Comparison of ENCODE assay signal across 1 cellular context in the genomic region with DNA sequence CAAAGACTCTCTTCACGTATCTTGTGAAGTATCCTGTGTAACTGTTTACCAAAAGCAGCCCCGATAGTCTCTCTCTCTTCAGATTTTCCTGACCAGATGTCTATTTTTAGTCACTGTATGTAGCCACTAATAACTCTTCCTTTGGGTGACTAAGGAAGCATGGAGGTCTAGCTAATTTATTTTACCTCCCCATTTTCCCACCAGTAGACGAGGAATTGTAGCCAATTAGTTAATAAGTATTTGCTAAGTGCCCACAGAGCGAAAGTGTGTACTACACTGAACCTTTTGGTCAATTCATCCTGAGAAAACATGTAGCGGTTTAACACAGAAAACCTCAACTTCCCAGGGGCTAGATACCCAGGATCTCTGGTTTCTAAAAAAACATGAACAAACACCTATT.
A peak's percentile ranks its signal among the peaks of the same experiment; 100 is the strongest.
TF ChIP-seq lines count a peak whose summit lies in the region.

No MANE protein-coding gene starts in this region.

TF ChIP-seq in GM12878, 131 proteins besides CTCF, POLR2A, EP300 and RAD21:
- TF ChIP-seq PAX8 (IDR thresholded peaks at IDR 0.05) (no peak), ZBED1 (IDR thresholded peaks at IDR 0.05; ENCODE audit: borderline replicate concordance) (no peak), EGR1 (IDR thresholded peaks at IDR 0.05; ENCODE audit: borderline replicate concordance in 1 of 2, low read depth in 2 of 2, low read length in 2 of 2) (no peak), IKZF2 (IDR thresholded peaks at IDR 0.05) (peak; percentile 63 to 71; a peak in 3 of 4 replicates), RELA (IDR thresholded peaks at IDR 0.05; ENCODE audit: borderline replicate concordance, partially characterized antibody) (no peak), MTA2 (IDR thresholded peaks at IDR 0.05; ENCODE audit: low read depth) (peak; percentile 63), HCFC1 (IDR thresholded peaks at IDR 0.05; ENCODE audit: low read length) (no peak), NFIC (IDR thresholded peaks at IDR 0.05; ENCODE audit: low read depth, low read length) (no peak), IKZF1 (conservative IDR thresholded peaks at IDR 0.05) (0 out of 2 replicates have a peak, but pooled peaks have one; percentile 24), NRF1 (conservative IDR thresholded peaks at IDR 0.05; ENCODE audit: low read depth, low read length) (no peak), SMARCA5 (IDR thresholded peaks at IDR 0.05) (no peak), SREBF2 (IDR thresholded peaks at IDR 0.05; ENCODE audit: low read length) (no peak)
- TF ChIP-seq, protein P1, sequence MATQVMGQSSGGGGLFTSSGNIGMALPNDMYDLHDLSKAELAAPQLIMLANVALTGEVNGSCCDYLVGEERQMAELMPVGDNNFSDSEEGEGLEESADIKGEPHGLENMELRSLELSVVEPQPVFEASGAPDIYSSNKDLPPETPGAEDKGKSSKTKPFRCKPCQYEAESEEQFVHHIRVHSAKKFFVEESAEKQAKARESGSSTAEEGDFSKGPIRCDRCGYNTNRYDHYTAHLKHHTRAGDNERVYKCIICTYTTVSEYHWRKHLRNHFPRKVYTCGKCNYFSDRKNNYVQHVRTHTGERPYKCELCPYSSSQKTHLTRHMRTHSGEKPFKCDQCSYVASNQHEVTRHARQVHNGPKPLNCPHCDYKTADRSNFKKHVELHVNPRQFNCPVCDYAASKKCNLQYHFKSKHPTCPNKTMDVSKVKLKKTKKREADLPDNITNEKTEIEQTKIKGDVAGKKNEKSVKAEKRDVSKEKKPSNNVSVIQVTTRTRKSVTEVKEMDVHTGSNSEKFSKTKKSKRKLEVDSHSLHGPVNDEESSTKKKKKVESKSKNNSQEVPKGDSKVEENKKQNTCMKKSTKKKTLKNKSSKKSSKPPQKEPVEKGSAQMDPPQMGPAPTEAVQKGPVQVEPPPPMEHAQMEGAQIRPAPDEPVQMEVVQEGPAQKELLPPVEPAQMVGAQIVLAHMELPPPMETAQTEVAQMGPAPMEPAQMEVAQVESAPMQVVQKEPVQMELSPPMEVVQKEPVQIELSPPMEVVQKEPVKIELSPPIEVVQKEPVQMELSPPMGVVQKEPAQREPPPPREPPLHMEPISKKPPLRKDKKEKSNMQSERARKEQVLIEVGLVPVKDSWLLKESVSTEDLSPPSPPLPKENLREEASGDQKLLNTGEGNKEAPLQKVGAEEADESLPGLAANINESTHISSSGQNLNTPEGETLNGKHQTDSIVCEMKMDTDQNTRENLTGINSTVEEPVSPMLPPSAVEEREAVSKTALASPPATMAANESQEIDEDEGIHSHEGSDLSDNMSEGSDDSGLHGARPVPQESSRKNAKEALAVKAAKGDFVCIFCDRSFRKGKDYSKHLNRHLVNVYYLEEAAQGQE (IDR thresholded peaks at IDR 0.05; ENCODE audit: low read depth, low read length): no peak
- TF ChIP-seq, protein P2, sequence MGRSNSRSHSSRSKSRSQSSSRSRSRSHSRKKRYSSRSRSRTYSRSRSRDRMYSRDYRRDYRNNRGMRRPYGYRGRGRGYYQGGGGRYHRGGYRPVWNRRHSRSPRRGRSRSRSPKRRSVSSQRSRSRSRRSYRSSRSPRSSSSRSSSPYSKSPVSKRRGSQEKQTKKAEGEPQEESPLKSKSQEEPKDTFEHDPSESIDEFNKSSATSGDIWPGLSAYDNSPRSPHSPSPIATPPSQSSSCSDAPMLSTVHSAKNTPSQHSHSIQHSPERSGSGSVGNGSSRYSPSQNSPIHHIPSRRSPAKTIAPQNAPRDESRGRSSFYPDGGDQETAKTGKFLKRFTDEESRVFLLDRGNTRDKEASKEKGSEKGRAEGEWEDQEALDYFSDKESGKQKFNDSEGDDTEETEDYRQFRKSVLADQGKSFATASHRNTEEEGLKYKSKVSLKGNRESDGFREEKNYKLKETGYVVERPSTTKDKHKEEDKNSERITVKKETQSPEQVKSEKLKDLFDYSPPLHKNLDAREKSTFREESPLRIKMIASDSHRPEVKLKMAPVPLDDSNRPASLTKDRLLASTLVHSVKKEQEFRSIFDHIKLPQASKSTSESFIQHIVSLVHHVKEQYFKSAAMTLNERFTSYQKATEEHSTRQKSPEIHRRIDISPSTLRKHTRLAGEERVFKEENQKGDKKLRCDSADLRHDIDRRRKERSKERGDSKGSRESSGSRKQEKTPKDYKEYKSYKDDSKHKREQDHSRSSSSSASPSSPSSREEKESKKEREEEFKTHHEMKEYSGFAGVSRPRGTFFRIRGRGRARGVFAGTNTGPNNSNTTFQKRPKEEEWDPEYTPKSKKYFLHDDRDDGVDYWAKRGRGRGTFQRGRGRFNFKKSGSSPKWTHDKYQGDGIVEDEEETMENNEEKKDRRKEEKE (IDR thresholded peaks at IDR 0.05): no peak
- TF ChIP-seq, protein P3, sequence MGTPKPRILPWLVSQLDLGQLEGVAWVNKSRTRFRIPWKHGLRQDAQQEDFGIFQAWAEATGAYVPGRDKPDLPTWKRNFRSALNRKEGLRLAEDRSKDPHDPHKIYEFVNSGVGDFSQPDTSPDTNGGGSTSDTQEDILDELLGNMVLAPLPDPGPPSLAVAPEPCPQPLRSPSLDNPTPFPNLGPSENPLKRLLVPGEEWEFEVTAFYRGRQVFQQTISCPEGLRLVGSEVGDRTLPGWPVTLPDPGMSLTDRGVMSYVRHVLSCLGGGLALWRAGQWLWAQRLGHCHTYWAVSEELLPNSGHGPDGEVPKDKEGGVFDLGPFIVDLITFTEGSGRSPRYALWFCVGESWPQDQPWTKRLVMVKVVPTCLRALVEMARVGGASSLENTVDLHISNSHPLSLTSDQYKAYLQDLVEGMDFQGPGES (IDR thresholded peaks at IDR 0.05): no peak
- TF ChIP-seq, protein P4, sequence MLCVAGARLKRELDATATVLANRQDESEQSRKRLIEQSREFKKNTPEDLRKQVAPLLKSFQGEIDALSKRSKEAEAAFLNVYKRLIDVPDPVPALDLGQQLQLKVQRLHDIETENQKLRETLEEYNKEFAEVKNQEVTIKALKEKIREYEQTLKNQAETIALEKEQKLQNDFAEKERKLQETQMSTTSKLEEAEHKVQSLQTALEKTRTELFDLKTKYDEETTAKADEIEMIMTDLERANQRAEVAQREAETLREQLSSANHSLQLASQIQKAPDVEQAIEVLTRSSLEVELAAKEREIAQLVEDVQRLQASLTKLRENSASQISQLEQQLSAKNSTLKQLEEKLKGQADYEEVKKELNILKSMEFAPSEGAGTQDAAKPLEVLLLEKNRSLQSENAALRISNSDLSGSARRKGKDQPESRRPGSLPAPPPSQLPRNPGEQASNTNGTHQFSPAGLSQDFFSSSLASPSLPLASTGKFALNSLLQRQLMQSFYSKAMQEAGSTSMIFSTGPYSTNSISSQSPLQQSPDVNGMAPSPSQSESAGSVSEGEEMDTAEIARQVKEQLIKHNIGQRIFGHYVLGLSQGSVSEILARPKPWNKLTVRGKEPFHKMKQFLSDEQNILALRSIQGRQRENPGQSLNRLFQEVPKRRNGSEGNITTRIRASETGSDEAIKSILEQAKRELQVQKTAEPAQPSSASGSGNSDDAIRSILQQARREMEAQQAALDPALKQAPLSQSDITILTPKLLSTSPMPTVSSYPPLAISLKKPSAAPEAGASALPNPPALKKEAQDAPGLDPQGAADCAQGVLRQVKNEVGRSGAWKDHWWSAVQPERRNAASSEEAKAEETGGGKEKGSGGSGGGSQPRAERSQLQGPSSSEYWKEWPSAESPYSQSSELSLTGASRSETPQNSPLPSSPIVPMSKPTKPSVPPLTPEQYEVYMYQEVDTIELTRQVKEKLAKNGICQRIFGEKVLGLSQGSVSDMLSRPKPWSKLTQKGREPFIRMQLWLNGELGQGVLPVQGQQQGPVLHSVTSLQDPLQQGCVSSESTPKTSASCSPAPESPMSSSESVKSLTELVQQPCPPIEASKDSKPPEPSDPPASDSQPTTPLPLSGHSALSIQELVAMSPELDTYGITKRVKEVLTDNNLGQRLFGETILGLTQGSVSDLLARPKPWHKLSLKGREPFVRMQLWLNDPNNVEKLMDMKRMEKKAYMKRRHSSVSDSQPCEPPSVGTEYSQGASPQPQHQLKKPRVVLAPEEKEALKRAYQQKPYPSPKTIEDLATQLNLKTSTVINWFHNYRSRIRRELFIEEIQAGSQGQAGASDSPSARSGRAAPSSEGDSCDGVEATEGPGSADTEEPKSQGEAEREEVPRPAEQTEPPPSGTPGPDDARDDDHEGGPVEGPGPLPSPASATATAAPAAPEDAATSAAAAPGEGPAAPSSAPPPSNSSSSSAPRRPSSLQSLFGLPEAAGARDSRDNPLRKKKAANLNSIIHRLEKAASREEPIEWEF (IDR thresholded peaks at IDR 0.05; ENCODE audit: insufficient replicate concordance, low read depth, low read length): peak; percentile 39
